ENCODE assay signal across 15 cellular contexts in genomic region chr3:21718161-21718765, GRCh38. TPM values are rescaled to one million over a fixed set of nuclear protein-coding genes. Genes with fewer than 3 reads are reported as not detected.
DNase-seq lines count a peak whose midpoint lies in the region; ATAC-seq and TF ChIP-seq lines count a peak whose summit lies in the region.
"Had no signal": no experiment of that assay in that cellular context is flagged by ENCODE, and none has a peak within 500 bp of the region (broad histone marks: within the 10 kb centered on the region; RNA-seq: fewer than 3 reads in every experiment).

No MANE protein-coding gene starts in this region.

- H3K4me1 ChIP-seq in transverse colon: no peaks in the 10 kb centered on the region

- no peak for ATAC-seq in HG02588 (IDR thresholded peaks at IDR 0.05; ENCODE audit: unreplicated experiment)
- ATAC-seq: activated CD8-positive, alpha-beta T cell treated with anti-CD3 and anti-CD28 coated beads for 36 hours; activated naive CD4-positive, alpha-beta T cell treated with anti-CD3 and anti-CD28 coated beads, Interleukin-2, amount 50 U/mL, for 72 hours had no signal

- no peak for TF ChIP-seq CTCF in AG10803 (conservative IDR thresholded peaks at IDR 0.05; ENCODE audit: low read length)
- TF ChIP-seq CTCF in transverse colon (IDR thresholded peaks at IDR 0.05): no peak

- WGBS in transverse colon (ENCODE audit: low coverage in 1 of 2), 2 donors: 83 to 86% methylated on average over 3 of the region's 3 CpGs

- H3K36me3 ChIP-seq in MG63: no peaks in the 10 kb centered on the region
- H3K36me3 ChIP-seq in transverse colon: no peaks in the 10 kb centered on the region

- TF ChIP-seq POLR2A in transverse colon (IDR thresholded peaks at IDR 0.05): no peak

- in situ Hi-C loops in transverse colon (cut with MboI; ENCODE audit: low pct_ligation_motif_present in 1 of 4, low pct_unique_long_range_greater_than_20kb in 1 of 4, low sequenced_read_pairs in 3 of 4): no loop called here

- H3K4me3 ChIP-seq in AG10803 (ENCODE audit: low read length) (no peak overlapping the region), MG63 (no peak overlapping the region), transverse colon (no peak overlapping the region)

- intact Hi-C loops in transverse colon (cut with DNase I; ENCODE audit: low total_unique reads): no loop called here

- H3K27ac ChIP-seq in transverse colon: no peak overlapping the region

- DNase-seq in AG10803 (ENCODE audit: low read depth): peak; percentile 98
- peak; percentile 70 for DNase-seq in MG63
- DNase-seq in dedifferentiated amniotic fluid mesenchymal stem cell (ENCODE audit: extremely low spot score): peak; percentile 81
- peak; percentile 8 to 11 for DNase-seq in lung microvascular endothelial cell (ENCODE audit: low read depth in 2 of 2)
- no peak for DNase-seq in SHP77 treated with DMSO at 0.1 percent for 48 hours (lab: John Stamatoyannopoulos, UW)
- no peak for DNase-seq in DMS153 treated with DMSO at 0.1 percent for 48 hours (lab: John Stamatoyannopoulos, UW; ENCODE audit: unreplicated experiment)
- no peak for DNase-seq in transverse colon
- DNase-seq: activated CD8-positive, alpha-beta T cell treated with anti-CD3 and anti-CD28 coated beads for 36 hours; CD4-positive, CD25-positive, alpha-beta regulatory T cell; effector memory CD4-positive, alpha-beta T cell; NCI-H1417 treated with DMSO at 0.1 percent for 48 hours; stimulated activated CD4-positive, alpha-beta T cell treated with anti-CD3 and anti-CD28 coated beads, Interleukin-4, amount 100 ng/mL, for 4 hours had no signal

- TF ChIP-seq EP300 in transverse colon (IDR thresholded peaks at IDR 0.05; ENCODE audit: low read depth): no peak

- no peaks in the 10 kb centered on the region for H3K9me3 ChIP-seq in MG63
- H3K9me3 ChIP-seq in transverse colon: peaks cover 0 to 5% of the 10 kb centered on the region in 2 donors

- H3K27me3 ChIP-seq in MG63 (no peaks in the 10 kb centered on the region), transverse colon (no peaks in the 10 kb centered on the region)

RNA-seq across cellular contexts. Expression of gene ZNF385D, which starts 32.7 kb away (rescaled TPM):
- 0.44 and 3.9 TPM in 2 replicates for total RNA-seq in MG63 (2014; rRNA removed; shearing (Covaris generic); ENCODE audit: low replicate concordance)
- 0.22 and 1.8 TPM in 2 replicates for total RNA-seq in lung microvascular endothelial cell
- under 1 TPM; 0.40 to 0.75 (median 0.52) TPM for total RNA-seq in transverse colon
- total RNA-seq: activated CD8-positive, alpha-beta T cell treated with anti-CD3 and anti-CD28 coated beads for 36 hours; activated naive CD4-positive, alpha-beta T cell treated with anti-CD3 and anti-CD28 coated beads, Interleukin-2, amount 50 U/mL, for 72 hours; HT-29 had no signal

Comparison
In these comparisons a context has a peak if more than half of its experiments do, and no peak if none do; other contexts are left out.
1. DNase-seq: peak in AG10803 (single experiment), MG63 (single experiment), dedifferentiated amniotic fluid mesenchymal stem cell (single experiment) and lung microvascular endothelial cell (2 of 2); none in SHP77 treated with DMSO at 0.1 percent for 48 hours (single experiment), DMS153 treated with DMSO at 0.1 percent for 48 hours (single experiment) and transverse colon (single experiment).